In genomic region chr7:157544980-157545680, GRCh38 we compare ENCODE assay signal across 22 cellular contexts.
DNase-seq lines count a peak whose midpoint lies in the region; ATAC-seq, FAIRE-seq and TF ChIP-seq lines count a peak whose summit lies in the region.
"Had no signal": no experiment of that assay in that cellular context is flagged by ENCODE, and none has a peak within 500 bp of the region (broad histone marks: within the 10 kb centered on the region; RNA-seq: fewer than 3 reads in every experiment).

No MANE protein-coding gene starts in this region.

- TF ChIP-seq CTCF in bronchial epithelial cell (IDR thresholded peaks at IDR 0.05; ENCODE audit: insufficient read depth, low read length, severe bottlenecking), result no peak
- no peak for TF ChIP-seq CTCF in mucosa of descending colon (IDR thresholded peaks at IDR 0.05)

- peaks cover 7 to 13% of the 10 kb centered on the region in 2 donors for H3K9me3 Mint-ChIP-seq in stimulated activated naive B cell treated with anti-CD40 and anti-IgM and Interleukin-4, amounts not matched to agents 10 μg/mL and 1 μg/mL and 100 μg/mL, for 72 hours

- FAIRE-seq in bronchial epithelial cell (lab: Jason Lieb, UNC), result peak; percentile 97
- FAIRE-seq: TTC549 had no signal

- H3K4me3 ChIP-seq in bronchial epithelial cell (ENCODE audit: low read depth, low read length) (no peak overlapping the region), mucosa of descending colon (no peak overlapping the region)
- H3K4me3 ChIP-seq: esophagus squamous epithelium, gastroesophageal sphincter, testis had no signal

- peaks cover 0 to 5% of the 10 kb centered on the region in 2 donors for H3K27me3 Mint-ChIP-seq in stimulated activated naive B cell treated with anti-CD40 and anti-IgM and Interleukin-4, amounts not matched to agents 10 μg/mL and 1 μg/mL and 100 μg/mL, for 72 hours
- H3K27me3 Mint-ChIP-seq: IgD-negative memory B cell had no signal

- intact Hi-C loops in mucosa of descending colon (cut with DNase I, micrococcal nuclease), result no loop called here

- peaks cover 9 to 53% of the 10 kb centered on the region in 2 donors for H3K36me3 Mint-ChIP-seq in stimulated activated naive B cell treated with anti-CD40 and anti-IgM and Interleukin-4, amounts not matched to agents 10 μg/mL and 1 μg/mL and 100 μg/mL, for 72 hours
- H3K36me3 Mint-ChIP-seq: activated naive CD4-positive, alpha-beta T cell treated with anti-CD3 and anti-CD28 coated beads, Interleukin-2, amount 50 U/mL, for 72 hours had no signal

- no peak overlapping the region for H3K4me3 Mint-ChIP-seq in stimulated activated naive B cell treated with anti-CD40 and anti-IgM and Interleukin-4, amounts not matched to agents 10 μg/mL and 1 μg/mL and 100 μg/mL, for 72 hours
- H3K4me3 Mint-ChIP-seq: HFFc6, IgD-negative memory B cell had no signal

- no peaks in the 10 kb centered on the region for H3K27me3 ChIP-seq in bronchial epithelial cell (ENCODE audit: control insufficient read depth, insufficient read depth, low read length)
- H3K27me3 ChIP-seq: esophagus squamous epithelium, testis had no signal

- no peaks in the 10 kb centered on the region for H3K4me1 ChIP-seq in mucosa of descending colon (ENCODE audit: low read depth)
- H3K4me1 ChIP-seq: esophagus squamous epithelium, gastroesophageal sphincter, testis had no signal

- H3K9me3 ChIP-seq in mucosa of descending colon, result no peaks in the 10 kb centered on the region
- H3K9me3 ChIP-seq: esophagus squamous epithelium, gastroesophageal sphincter, testis had no signal

- ATAC-seq in mucosa of descending colon (peak; percentile 22), HG02885 (IDR thresholded peaks at IDR 0.05; ENCODE audit: poor library complexity, unreplicated experiment) (no peak), HG02870 (IDR thresholded peaks at IDR 0.05; ENCODE audit: unreplicated experiment) (no peak)
- no peak for ATAC-seq in stimulated activated naive B cell treated with anti-CD40 and anti-IgM and Interleukin-4, amounts not matched to agents 10 μg/mL and 1 μg/mL and 100 μg/mL, for 72 hours (replicated peaks)
- ATAC-seq: activated naive CD4-positive, alpha-beta T cell treated with anti-CD3 and anti-CD28 coated beads, Interleukin-2, amount 50 U/mL, for 72 hours; gastroesophageal sphincter had no signal

- peak; percentile 53 for DNase-seq in activated effector memory CD4-positive, alpha-beta T cell treated with anti-CD3 and anti-CD28 coated beads, Interleukin-2, amount 50 U/mL, for 16 hours
- no peak for DNase-seq in activated effector memory CD4-positive, alpha-beta T cell treated with Interleukin-2 at 50 U/mL for 16 hours
- DNase-seq in bronchial epithelial cell (ENCODE audit: low read depth) (no peak), mucosa of descending colon (peak in 2 of 3 donors; percentile 9 to 35)
- no peak for DNase-seq in stimulated activated naive B cell treated with anti-CD40 and anti-IgM and Interleukin-4, amounts not matched to agents 10 μg/mL and 1 μg/mL and 100 μg/mL, for 72 hours
- DNase-seq in NK-92 treated with Interleukin-12 subunit alpha and Interleukin-12 subunit beta, amount 100 ng/mL, for 24 hours (lab: John Stamatoyannopoulos, UW), result no peak
- DNase-seq: activated CD4-positive, alpha-beta T cell treated with anti-CD3 and anti-CD28 coated beads, Interleukin-2, amount 50 U/mL, for 48 hours; activated T-cell treated with anti-CD3 and anti-CD28 coated beads for 4 hours; C1 segment of cervical spinal cord; effector memory CD4-positive, alpha-beta T cell; esophagus squamous epithelium; HFFc6; NCI-H146; NCI-H69; SHP77 treated with DMSO at 0.1 percent for 48 hours; testis had no signal

- H3K27ac Mint-ChIP-seq in stimulated activated naive B cell treated with anti-CD40 and anti-IgM and Interleukin-4, amounts not matched to agents 10 μg/mL and 1 μg/mL and 100 μg/mL, for 72 hours, result peak overlapping the region; percentile 3
- H3K27ac Mint-ChIP-seq: HFFc6, IgD-negative memory B cell had no signal

- H3K36me3 ChIP-seq in bronchial epithelial cell (ENCODE audit: control insufficient read depth, insufficient read depth, low read length), result no peaks in the 10 kb centered on the region
- no peaks in the 10 kb centered on the region for H3K36me3 ChIP-seq in mucosa of descending colon (ENCODE audit: low read depth)
- H3K36me3 ChIP-seq: esophagus squamous epithelium had no signal

- peaks cover 0 to 11% of the 10 kb centered on the region in 2 donors for H3K4me1 Mint-ChIP-seq in stimulated activated naive B cell treated with anti-CD40 and anti-IgM and Interleukin-4, amounts not matched to agents 10 μg/mL and 1 μg/mL and 100 μg/mL, for 72 hours
- H3K4me1 Mint-ChIP-seq: IgD-negative memory B cell had no signal

Comparison
In these comparisons a context has a peak if more than half of its experiments do, and no peak if none do; other contexts are left out.
1. DNase-seq: peak in activated effector memory CD4-positive, alpha-beta T cell treated with anti-CD3 and anti-CD28 coated beads, Interleukin-2, amount 50 U/mL, for 16 hours (single experiment) and mucosa of descending colon (2 of 3); none in activated effector memory CD4-positive, alpha-beta T cell treated with Interleukin-2 at 50 U/mL for 16 hours (single experiment), bronchial epithelial cell (single experiment), stimulated activated naive B cell treated with anti-CD40 and anti-IgM and Interleukin-4, amounts not matched to agents 10 μg/mL and 1 μg/mL and 100 μg/mL, for 72 hours (single experiment) and NK-92 treated with Interleukin-12 subunit alpha and Interleukin-12 subunit beta, amount 100 ng/mL, for 24 hours (single experiment).